ENCODE assay signal across 26 cellular contexts in the genomic region with DNA sequence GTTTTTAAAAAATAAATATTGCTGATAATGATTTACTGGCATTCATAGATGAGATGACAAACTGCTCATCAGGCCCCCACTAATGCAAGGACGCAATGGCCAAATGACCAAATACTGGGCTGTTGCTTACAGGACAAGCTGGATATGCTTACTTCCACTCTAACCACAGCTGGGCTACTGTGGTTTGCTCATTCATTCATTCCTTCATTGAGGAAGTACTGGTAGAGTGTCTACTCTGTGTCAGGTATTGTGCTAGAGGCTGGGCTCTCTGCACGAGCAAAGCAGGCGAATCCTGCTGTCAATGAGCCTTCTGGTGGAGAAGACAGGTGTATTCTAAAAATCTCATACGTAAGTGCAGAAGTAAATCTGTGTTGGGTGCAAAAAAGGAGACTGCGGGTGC.
"Had no signal": no experiment of that assay in that cellular context is flagged by ENCODE, and none has a peak within 500 bp of the region (broad histone marks: within the 10 kb centered on the region; RNA-seq: fewer than 3 reads in every experiment).

No MANE protein-coding gene starts in this region.

- H3K9ac ChIP-seq: neural progenitor cell had no signal

- ATAC-seq: natural killer cell; right cardiac atrium; sciatic nerve; stimulated activated naive CD8-positive, alpha-beta T cell treated with anti-CD3 and anti-CD28 coated beads, Interleukin-15, Interleukin-2, amounts not matched to agents 100 U/mL and 50 U/mL, for 24 hours had no signal

- H2AFZ ChIP-seq: neural progenitor cell had no signal

- H3K4me2 ChIP-seq: neural progenitor cell had no signal

- DNase-seq: islet precursor cell; left ventricle myocardium inferior; mesendoderm; naive B cell; natural killer cell; nephron progenitor cell; ovary; retina; right cardiac atrium; stimulated activated CD4-positive, alpha-beta T cell treated with anti-CD3 and anti-CD28 coated beads, Interleukin-12 subunit alpha, Interleukin-12 subunit beta, amount 100 ng/mL, for 4 hours; stimulated activated CD4-positive, alpha-beta T cell treated with anti-CD3 and anti-CD28 coated beads, Interleukin-15, amount 100 ng/mL, for 24 hours; stimulated activated CD4-positive, alpha-beta T cell treated with anti-CD3 and anti-CD28 coated beads, Interleukin-2, amount 100 ng/mL, for 24 hours; stimulated activated CD4-positive, alpha-beta T cell treated with anti-CD3 and anti-CD28 coated beads, Interleukin-4, amount 100 ng/mL, for 1 hour; stimulated activated naive B cell treated with anti-CD40 and anti-IgM and Interleukin-4, amounts not matched to agents 10 μg/mL and 1 μg/mL and 100 μg/mL, for 72 hours; stimulated activated naive CD8-positive, alpha-beta T cell treated with anti-CD3 and anti-CD28 coated beads, Interleukin-15, Interleukin-2, amounts not matched to agents 100 U/mL and 50 U/mL, for 24 hours; stomach; testis; thyroid gland; transverse colon had no signal

- H3K4me1 ChIP-seq: prostate gland had no signal

- H3K9me3 ChIP-seq: left ventricle myocardium inferior, ovary, prostate gland, stomach, testis, thyroid gland, transverse colon, upper lobe of left lung, vagina had no signal

- H3K4me3 ChIP-seq: left ventricle myocardium inferior, lung, neural progenitor cell, ovary, prostate gland, skin epidermis, stomach, testis, thyroid gland, transverse colon, upper lobe of left lung, vagina had no signal

- H3K27me3 ChIP-seq: neural progenitor cell, ovary, stomach, testis, thyroid gland, transverse colon, upper lobe of left lung, vagina had no signal

- H3K36me3 ChIP-seq: left ventricle myocardium inferior, neural progenitor cell, ovary, prostate gland, stomach, thyroid gland, transverse colon, upper lobe of left lung, vagina had no signal

- H3K27ac ChIP-seq: left ventricle myocardium inferior, neural progenitor cell, ovary, prostate gland, stomach, testis, thyroid gland, transverse colon, upper lobe of left lung, vagina had no signal
